In genomic region chr4:48698029-48698901, GRCh38 we compare ENCODE assay signal across 1 cellular context.
TF ChIP-seq lines count a peak whose summit lies in the region.

No MANE protein-coding gene starts in this region.

TF ChIP-seq in H1, 55 proteins besides CTCF, POLR2A, EP300 and RAD21:
- TF ChIP-seq TAF1 (IDR thresholded peaks at IDR 0.05; ENCODE audit: low read depth, low read length), result no peak
- TF ChIP-seq EGR1 (IDR thresholded peaks at IDR 0.05; ENCODE audit: borderline replicate concordance, low read depth, low read length), result no peak
- TF ChIP-seq TCF12 (IDR thresholded peaks at IDR 0.05; ENCODE audit: low read depth, low read length), result no peak
- TF ChIP-seq CHD1 (IDR thresholded peaks at IDR 0.05; ENCODE audit: low read depth, low read length), result no peak
- TF ChIP-seq BRCA1 (IDR thresholded peaks at IDR 0.05; ENCODE audit: low read depth, low read length), result no peak
- TF ChIP-seq RNF2 (IDR thresholded peaks at IDR 0.05; ENCODE audit: borderline replicate concordance, low read depth, low read length, missing control alignments, poor library complexity, severe bottlenecking), result no peak
- no peak for TF ChIP-seq SUZ12 (IDR thresholded peaks at IDR 0.05; ENCODE audit: low read length)
- TF ChIP-seq POLR2AphosphoS5 (IDR thresholded peaks at IDR 0.05; ENCODE audit: low read depth, low read length), result no peak
- TF ChIP-seq POU5F1 (IDR thresholded peaks at IDR 0.05; ENCODE audit: low read depth, low read length), result no peak
- no peak for TF ChIP-seq CBX8 (IDR thresholded peaks at IDR 0.05; ENCODE audit: borderline replicate concordance, low read depth, low read length)
- no peak for TF ChIP-seq ATF2 (IDR thresholded peaks at IDR 0.05; ENCODE audit: low read length)
- no peak for TF ChIP-seq ASH2L (IDR thresholded peaks at IDR 0.05; ENCODE audit: low read length)
- no peak for TF ChIP-seq TBP (IDR thresholded peaks at IDR 0.05; ENCODE audit: low read depth, low read length)
- TF ChIP-seq FOSL1 (IDR thresholded peaks at IDR 0.05; ENCODE audit: insufficient read depth, low read depth, low read length), result no peak
- no peak for TF ChIP-seq KDM1A (IDR thresholded peaks at IDR 0.05; ENCODE audit: borderline replicate concordance, low read length)
- no peak for TF ChIP-seq CBX5 (IDR thresholded peaks at IDR 0.05; ENCODE audit: low read depth, low read length)
- TF ChIP-seq RFX5 (IDR thresholded peaks at IDR 0.05; ENCODE audit: borderline replicate concordance, low read depth, low read length), result no peak
- TF ChIP-seq ATF3 (IDR thresholded peaks at IDR 0.05; ENCODE audit: insufficient read depth, low read depth, low read length), result no peak
